18 cellular contexts compared by ENCODE assay signal in the genomic region with DNA sequence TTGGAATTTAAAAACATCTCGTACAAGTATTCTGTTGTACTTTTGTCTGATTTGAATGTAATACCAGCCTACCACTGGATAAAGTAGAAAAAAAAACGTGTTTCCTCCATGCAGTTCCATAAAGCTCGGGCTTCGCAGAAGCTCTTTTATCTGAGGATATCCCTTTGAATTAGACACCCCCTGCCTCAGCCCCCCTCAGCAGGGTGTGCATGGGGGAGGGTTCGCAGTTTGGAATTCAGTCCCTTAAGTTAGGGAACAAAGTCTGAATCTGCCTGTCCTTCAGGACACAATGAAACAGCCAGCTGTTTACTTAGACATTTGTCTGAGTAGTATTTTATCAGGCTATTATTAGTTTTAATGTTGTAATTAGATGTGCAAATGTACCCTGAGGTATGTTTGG.
DNase-seq lines count a peak whose midpoint lies in the region; ATAC-seq and TF ChIP-seq lines count a peak whose summit lies in the region.
"Had no signal": no experiment of that assay in that cellular context is flagged by ENCODE, and none has a peak within 500 bp of the region (broad histone marks: within the 10 kb centered on the region; RNA-seq: fewer than 3 reads in every experiment).

No MANE protein-coding gene starts in this region.

- H3K9ac ChIP-seq in neural progenitor cell: no peak overlapping the region

- H3K27ac ChIP-seq in 22Rv1 (0 out of 2 replicates have a peak overlapping the region, but pooled peaks have one; percentile 1), VCaP (0 out of 2 replicates have a peak overlapping the region, but pooled peaks have one; percentile 2), neural progenitor cell (no peak overlapping the region)

- H3K79me2 ChIP-seq in neural progenitor cell (ENCODE audit: low read depth): peaks cover 11% of the 10 kb centered on the region

- no peaks in the 10 kb centered on the region for H3K9me3 ChIP-seq in neural progenitor cell (ENCODE audit: low read depth)

- no peaks in the 10 kb centered on the region for H3K27me3 ChIP-seq in neural progenitor cell

- peaks cover 19% of the 10 kb centered on the region for H4K20me1 ChIP-seq in neural progenitor cell (ENCODE audit: low read depth)

- DNase-seq in NCI-H1930 (lab: John Stamatoyannopoulos, UW) (peak; percentile 74 to 80), neural progenitor cell (ENCODE audit: low spot score) (peak; percentile 72), H4 (ENCODE audit: low spot score) (no peak)
- DNase-seq: GF-D8, HCEC 1CT, NCI-H1105, NCI-H187 treated with DMSO at 0.1 percent for 48 hours, NCI-H2171, NCI-H524, OCI-M1, Right ventricle myocardium superior had no signal

- H3F3A ChIP-seq in neural progenitor cell (ENCODE audit: low read depth): no peaks in the 10 kb centered on the region

- no peaks in the 10 kb centered on the region for H3K27me3 Mint-ChIP-seq in neural progenitor cell (ENCODE audit: insufficient read depth, low read depth)

- H3K9me3 Mint-ChIP-seq in neural progenitor cell: peaks cover 5% of the 10 kb centered on the region
- H3K9me3 Mint-ChIP-seq: IgD-negative memory B cell had no signal

- peak overlapping the region; percentile 6 for H3K4me3 ChIP-seq in neural progenitor cell

- peak overlapping the region; percentile 70 for H3K4me3 Mint-ChIP-seq in neural progenitor cell
- H3K4me3 Mint-ChIP-seq: B cell, CD14-positive monocyte, IgD-negative memory B cell had no signal

- peaks cover 5% of the 10 kb centered on the region for H3K36me3 Mint-ChIP-seq in neural progenitor cell
- H3K36me3 Mint-ChIP-seq: CD14-positive monocyte, IgD-negative memory B cell had no signal

- H3K27ac Mint-ChIP-seq in neural progenitor cell: peak overlapping the region; percentile 85
- H3K27ac Mint-ChIP-seq: B cell, CD14-positive monocyte, IgD-negative memory B cell had no signal

- ATAC-seq in GM18868 (IDR thresholded peaks at IDR 0.05; ENCODE audit: unreplicated experiment) (no peak), HG02885 (IDR thresholded peaks at IDR 0.05; ENCODE audit: poor library complexity, unreplicated experiment) (no peak)

- no peaks in the 10 kb centered on the region for H3K36me3 ChIP-seq in neural progenitor cell

- peaks cover 45% of the 10 kb centered on the region for H3K4me1 ChIP-seq in neural progenitor cell

- no peak for TF ChIP-seq CTCF in 22Rv1 (IDR thresholded peaks at IDR 0.05)
- TF ChIP-seq CTCF in VCaP (conservative IDR thresholded peaks at IDR 0.05): no peak
- no peak for TF ChIP-seq CTCF in neural progenitor cell (IDR thresholded peaks at IDR 0.05)

- H2AFZ ChIP-seq in neural progenitor cell (replicated peaks): no peak overlapping the region

- H3K4me1 Mint-ChIP-seq in neural progenitor cell: peaks cover 43% of the 10 kb centered on the region
- H3K4me1 Mint-ChIP-seq: B cell, CD14-positive monocyte had no signal

- peak overlapping the region; percentile 62 for H3K4me2 ChIP-seq in neural progenitor cell
